ENCODE assay signal across 8 cellular contexts in genomic region chr17:45235071-45236001, GRCh38. TPM values are rescaled to one million over a fixed set of nuclear protein-coding genes. Genes with fewer than 3 reads are reported as not detected.
DNase-seq lines count a peak whose midpoint lies in the region; ATAC-seq, FAIRE-seq and TF ChIP-seq lines count a peak whose summit lies in the region.

No MANE protein-coding gene starts in this region.

- peaks cover under 1 to 27% of the 10 kb centered on the region in 2 experiments; a peak in 4 of 5 replicates for H3K27me3 ChIP-seq in HepG2 (ENCODE audit: control insufficient read depth in 1 of 2, insufficient read depth in 2 of 2, low read length in 2 of 2)

- no peak overlapping the region for H3K9ac ChIP-seq in HepG2 (ENCODE audit: insufficient read depth, low read depth, low read length)

- intact Hi-C loops in HepG2 (cut with micrococcal nuclease; ENCODE audit: unreplicated experiment) = no loop called here

- H3K9me3 ChIP-seq in HepG2 (ENCODE audit: low read length) = no peaks in the 10 kb centered on the region

- no peak for TF ChIP-seq RAD21 in HepG2 (CRISPR knock-in tag; IDR thresholded peaks at IDR 0.05)

- TF ChIP-seq CTCF in choroid plexus epithelial cell (conservative IDR thresholded peaks at IDR 0.05; ENCODE audit: low read depth, low read length) = peak; percentile 88
- TF ChIP-seq CTCF in HepG2 (CRISPR knock-in tag; IDR thresholded peaks at IDR 0.05) = peak; percentile 85

- CTCF ChIA-PET in HepG2 (lab: Yijun Ruan, JAX; ENCODE audit: low intra/inter-chr PET ratio, low total read pairs) = interaction anchor here (1.3 to 4.1 kb wide), 7 partner anchors 12 to 150 kb away, joined by 4 to 63 read pairs (median 8); partner anchors contain the start of genes ACBD4, FMNL1 and PLCD3

- H3K4me3 ChIP-seq in choroid plexus epithelial cell (ENCODE audit: low read depth, low read length) = no peak overlapping the region
- H3K4me3 ChIP-seq in HepG2 (replicated peaks in 1 of 3; ENCODE audit: insufficient read depth in 1 of 3, low read depth in 2 of 3, low read length in 3 of 3) = no peak overlapping the region

- peak; percentile 52 for DNase-seq in SIG-M5 treated with dmso at 0.1 percent for 504 hours (lab: John Stamatoyannopoulos, UW; ENCODE audit: unreplicated experiment)
- no peak for DNase-seq in SIG-M5 (lab: John Stamatoyannopoulos, UW)
- DNase-seq in NCI-H2227 treated with DMSO at 0.1 percent for 48 hours (lab: John Stamatoyannopoulos, UW) = peak; percentile 13
- DNase-seq in activated CD4-positive, alpha-beta T cell treated with anti-CD3 and anti-CD28 coated beads for 24 hours (ENCODE audit: low read depth in 2 of 2) = peak; percentile 73 to 76
- peak; percentile 88 for DNase-seq in choroid plexus epithelial cell (ENCODE audit: low read depth)
- DNase-seq in HepG2 (ENCODE audit: low spot score) = peak; percentile 58
- peak in 2 of 3 experiments; percentile 56 to 69 for DNase-seq in stimulated activated CD4-positive, alpha-beta T cell treated with anti-CD3 and anti-CD28 coated beads, TNF-alpha, amount 100 ng/mL, for 4 hours (ENCODE audit: low read depth in 3 of 3)

- H3K36me3 ChIP-seq in HepG2 (replicated peaks in 1 of 2; ENCODE audit: control insufficient read depth in 1 of 2, insufficient read depth in 2 of 2, low read length in 2 of 2) = no peaks in the 10 kb centered on the region

- no peaks in the 10 kb centered on the region for H4K20me1 ChIP-seq in HepG2 (ENCODE audit: insufficient read depth, low read length)

- peak; percentile 86 for FAIRE-seq in HepG2 (lab: Jason Lieb, UNC)

- in situ Hi-C loops in HepG2 (cut with HindIII; ENCODE audit: extremely low pct_ligation_motif_present, low pct_unique_long_range_greater_than_20kb) = no loop called here

- H2AFZ ChIP-seq in HepG2 (ENCODE audit: low read length) = no peak overlapping the region

- POLR2A ChIA-PET in HepG2 (lab: Yijun Ruan, JAX) = interaction anchor here (0.9 to 1.6 kb wide), 4 partner anchors 10 to 83 kb away, joined by 3 to 5 read pairs (median 4); no protein-coding TSS in a partner anchor

- no peak overlapping the region for H3K27ac ChIP-seq in HepG2 (ENCODE audit: extremely low read length, insufficient read depth, low read length)

- no peaks in the 10 kb centered on the region for H3K79me2 ChIP-seq in HepG2 (ENCODE audit: insufficient read depth, low read length)

- no TSS peak for BruUV-seq in HepG2 (replicated peaks; lab: Mats Ljungman, UMichigan)

- 21% methylated on average over 9 of the region's 9 CpGs for WGBS in HepG2 (ENCODE audit: low lambda C conversion rate)

- no peak overlapping the region for H3K4me2 ChIP-seq in HepG2 (ENCODE audit: low read depth, low read length)

- ATAC-seq in HepG2 (peak; percentile 13), HG02981 (IDR thresholded peaks at IDR 0.05; ENCODE audit: unreplicated experiment) (no peak)

- peaks cover 17% of the 10 kb centered on the region for H3K4me1 ChIP-seq in HepG2 (ENCODE audit: insufficient read depth, low read length)

- TF ChIP-seq EP300 in HepG2 (IDR thresholded peaks at IDR 0.05; ENCODE audit: low read depth in 2 of 2, low read length in 2 of 2) = no peak
- no peak for TF ChIP-seq EP300 in HepG2 (CRISPR knock-in tag; IDR thresholded peaks at IDR 0.05; ENCODE audit: borderline replicate concordance)

- TF ChIP-seq POLR2A in HepG2 (IDR thresholded peaks at IDR 0.05; ENCODE audit: insufficient read depth in 1 of 2, low read depth in 2 of 2, low read length in 2 of 2) = no peak

TF ChIP-seq in HepG2, 621 proteins besides CTCF, POLR2A, EP300 and RAD21 (continues in another document):
- TF ChIP-seq SMC3 (IDR thresholded peaks at IDR 0.05; ENCODE audit: low read length) (peak; percentile 54; the same call in 1 of the 2 replicates), TRAFD1 (CRISPR knock-in tag; IDR thresholded peaks at IDR 0.05; ENCODE audit: borderline replicate concordance) (no peak), DRAP1 (CRISPR knock-in tag; IDR thresholded peaks at IDR 0.05) (no peak; the same call in 1 of the 2 replicates), MTF2 (CRISPR knock-in tag; IDR thresholded peaks at IDR 0.05; ENCODE audit: borderline replicate concordance) (no peak)
- TF ChIP-seq, protein P1, sequence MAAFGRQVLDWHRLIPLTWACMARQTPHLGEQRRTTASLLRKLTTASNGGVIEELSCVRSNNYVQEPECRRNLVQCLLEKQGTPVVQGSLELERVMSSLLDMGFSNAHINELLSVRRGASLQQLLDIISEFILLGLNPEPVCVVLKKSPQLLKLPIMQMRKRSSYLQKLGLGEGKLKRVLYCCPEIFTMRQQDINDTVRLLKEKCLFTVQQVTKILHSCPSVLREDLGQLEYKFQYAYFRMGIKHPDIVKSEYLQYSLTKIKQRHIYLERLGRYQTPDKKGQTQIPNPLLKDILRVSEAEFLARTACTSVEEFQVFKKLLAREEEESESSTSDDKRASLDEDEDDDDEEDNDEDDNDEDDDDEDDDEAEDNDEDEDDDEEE (CRISPR knock-in tag; IDR thresholded peaks at IDR 0.05) = no peak

RNA-seq across cellular contexts. Expression of gene FMNL1, which starts 13.7 kb away (rescaled TPM):
- total RNA-seq in HepG2 (2016; rRNA removed; fragmentation: Illumina TruSeq; extraction: Trizol) = 0.39 and 0.53 TPM in 2 replicates
- total RNA-seq in HepG2 (2016; cell fraction: cytosol; rRNA removed; fragmentation: Illumina TruSeq; extraction: Trizol; ENCODE audit: low read depth) = 0.61 TPM in 1 of 2 replicates, not detected in the other
- total RNA-seq in HepG2 (2016; cell fraction: insoluble cytoplasmic fraction; rRNA removed; fragmentation: Illumina TruSeq; extraction: Trizol) = 0.12 and 0.41 TPM in 2 replicates
- total RNA-seq in HepG2 (2016; cell fraction: membrane; rRNA removed; fragmentation: Illumina TruSeq; extraction: Trizol) = 0.48 and 0.74 TPM in 2 replicates
- 0.56 and 0.63 TPM in 2 replicates for total RNA-seq in HepG2 (2016; cell fraction: nucleus; rRNA removed; fragmentation: Illumina TruSeq; extraction: Trizol)
- polyA plus RNA-seq in HepG2 (2011; rRNA removed) = 0.70 and 1.1 TPM in 2 replicates
- polyA plus RNA-seq in HepG2 (2011; cell fraction: cytosol; rRNA removed) = 0.38 and 0.48 TPM in 2 replicates
- polyA plus RNA-seq in HepG2 (2011; cell fraction: nucleus; rRNA removed) = 4.9 and 6.1 TPM in 2 replicates
- 0.78 and 1.2 TPM in 2 replicates for polyA plus RNA-seq in HepG2 (2012)
- 0.27 TPM in 1 of 2 replicates, not detected in the other for polyA plus RNA-seq in HepG2 (2016; cell fraction: cytosol; fragmentation: Illumina TruSeq; extraction: Trizol; ENCODE audit: low read depth)
- 0.37 and 0.69 TPM in 2 replicates for polyA plus RNA-seq in HepG2 (2016; cell fraction: insoluble cytoplasmic fraction; fragmentation: Illumina TruSeq; extraction: Trizol; ENCODE audit: low read depth)
- 0.31 and 0.37 TPM in 2 replicates for polyA plus RNA-seq in HepG2 (2016; cell fraction: membrane; fragmentation: Illumina TruSeq; extraction: Trizol; ENCODE audit: low read depth)
- 1.9 and 2.6 TPM in 2 replicates for polyA plus RNA-seq in HepG2 (2016; cell fraction: nucleus; fragmentation: Illumina TruSeq; extraction: Trizol; ENCODE audit: insufficient read depth, low read depth)
- polyA minus RNA-seq in HepG2 (2011; rRNA and poly(A)+ RNA removed; ENCODE audit: low replicate concordance) = 0.68 and 17.4 TPM in 2 replicates
- 0.69 TPM in 1 of 2 replicates, not detected in the other for polyA minus RNA-seq in HepG2 (2011; cell fraction: cytosol; rRNA and poly(A)+ RNA removed)
- 0.77 and 1.4 TPM in 2 replicates for polyA minus RNA-seq in HepG2 (2011; cell fraction: nucleus; rRNA and poly(A)+ RNA removed)

RNA-seq across cellular contexts. Expression of gene SPATA32, which starts 26.6 kb away (rescaled TPM):
- not detected in 2 replicates for total RNA-seq in HepG2 (2016; rRNA removed; fragmentation: Illumina TruSeq; extraction: Trizol)
- not detected in 2 replicates for total RNA-seq in HepG2 (2016; cell fraction: cytosol; rRNA removed; fragmentation: Illumina TruSeq; extraction: Trizol; ENCODE audit: low read depth)
- not detected in 2 replicates for total RNA-seq in HepG2 (2016; cell fraction: insoluble cytoplasmic fraction; rRNA removed; fragmentation: Illumina TruSeq; extraction: Trizol)
- total RNA-seq in HepG2 (2016; cell fraction: membrane; rRNA removed; fragmentation: Illumina TruSeq; extraction: Trizol) = not detected in 2 replicates
- not detected in 2 replicates for total RNA-seq in HepG2 (2016; cell fraction: nucleus; rRNA removed; fragmentation: Illumina TruSeq; extraction: Trizol)
- polyA plus RNA-seq in HepG2 (2011; rRNA removed) = not detected in 2 replicates
- not detected in 2 replicates for polyA plus RNA-seq in HepG2 (2011; cell fraction: cytosol; rRNA removed)
- not detected in 2 replicates for polyA plus RNA-seq in HepG2 (2011; cell fraction: nucleus; rRNA removed)
- polyA plus RNA-seq in HepG2 (2012) = not detected in 2 replicates
- polyA plus RNA-seq in HepG2 (2016; cell fraction: cytosol; fragmentation: Illumina TruSeq; extraction: Trizol; ENCODE audit: low read depth) = not detected in 2 replicates
- polyA plus RNA-seq in HepG2 (2016; cell fraction: insoluble cytoplasmic fraction; fragmentation: Illumina TruSeq; extraction: Trizol; ENCODE audit: low read depth) = not detected in 2 replicates
- not detected in 2 replicates for polyA plus RNA-seq in HepG2 (2016; cell fraction: membrane; fragmentation: Illumina TruSeq; extraction: Trizol; ENCODE audit: low read depth)
- not detected in 2 replicates for polyA plus RNA-seq in HepG2 (2016; cell fraction: nucleus; fragmentation: Illumina TruSeq; extraction: Trizol; ENCODE audit: insufficient read depth, low read depth)
- polyA minus RNA-seq in HepG2 (2011; rRNA and poly(A)+ RNA removed; ENCODE audit: low replicate concordance) = not detected in 2 replicates
- polyA minus RNA-seq in HepG2 (2011; cell fraction: cytosol; rRNA and poly(A)+ RNA removed) = not detected in 2 replicates
- polyA minus RNA-seq in HepG2 (2011; cell fraction: nucleus; rRNA and poly(A)+ RNA removed) = not detected in 2 replicates
